9 cellular contexts compared by ENCODE assay signal in genomic region chr18:48319796-48320638, GRCh38.
DNase-seq lines count a peak whose midpoint lies in the region; ATAC-seq and TF ChIP-seq lines count a peak whose summit lies in the region.
"Had no signal": no experiment of that assay in that cellular context is flagged by ENCODE, and none has a peak within 500 bp of the region (broad histone marks: within the 10 kb centered on the region; RNA-seq: fewer than 3 reads in every experiment).

No MANE protein-coding gene starts in this region.

- no peak overlapping the region for H2BK20ac ChIP-seq in IMR-90 (ENCODE audit: low read depth, low read length)

- H2BK5ac ChIP-seq in IMR-90 (ENCODE audit: low read depth, low read length, poor library complexity, severe bottlenecking), result no peak overlapping the region

- H4K91ac ChIP-seq in IMR-90 (ENCODE audit: insufficient read depth, low read depth, low read length), result no peak overlapping the region; the same call in 1 of the 2 replicates

- H3K27ac ChIP-seq in IMR-90 (ENCODE audit: insufficient read depth, low read length) (no peak overlapping the region), suprapubic skin (no peak overlapping the region), neural progenitor cell (no peak overlapping the region)
- H3K27ac ChIP-seq: prostate gland had no signal

- no peak overlapping the region for H3K4ac ChIP-seq in IMR-90 (ENCODE audit: low read depth, low read length)

- H4K20me1 ChIP-seq in IMR-90 (ENCODE audit: insufficient read depth, low read length) (no peaks in the 10 kb centered on the region), neural progenitor cell (ENCODE audit: low read depth) (no peaks in the 10 kb centered on the region)

- H3K36me3 Mint-ChIP-seq in type B pancreatic cell, result no peaks in the 10 kb centered on the region
- H3K36me3 Mint-ChIP-seq in neural progenitor cell, result no peaks in the 10 kb centered on the region

- H3K4me3 Mint-ChIP-seq in type B pancreatic cell, result no peak overlapping the region
- H3K4me3 Mint-ChIP-seq in neural progenitor cell, result no peak overlapping the region

- no peaks in the 10 kb centered on the region for H3K9me3 Mint-ChIP-seq in type B pancreatic cell
- H3K9me3 Mint-ChIP-seq in neural progenitor cell, result no peaks in the 10 kb centered on the region

- no peak overlapping the region for H4K8ac ChIP-seq in IMR-90 (ENCODE audit: low read depth in 2 of 2, low read length in 2 of 2)

- H3K4me1 ChIP-seq in IMR-90 (ENCODE audit: control insufficient read depth, insufficient read depth, low read length) (no peaks in the 10 kb centered on the region), suprapubic skin (peaks cover 8% of the 10 kb centered on the region), neural progenitor cell (peaks cover under 1% of the 10 kb centered on the region)
- H3K4me1 ChIP-seq: prostate gland had no signal

- H3K27me3 ChIP-seq in IMR-90 (ENCODE audit: control insufficient read depth, insufficient read depth, low read length) (peaks cover 10% of the 10 kb centered on the region), suprapubic skin (no peaks in the 10 kb centered on the region), neural progenitor cell (no peaks in the 10 kb centered on the region)

- H3K9me1 ChIP-seq in IMR-90 (ENCODE audit: insufficient read depth, low read length), result no peaks in the 10 kb centered on the region

- POLR2A ChIA-PET in IMR-90 (lab: Charles Lee; ENCODE audit: unreplicated experiment), result no interaction called here

- no peak overlapping the region for H3K9ac ChIP-seq in IMR-90 (ENCODE audit: low read depth, low read length)
- H3K9ac ChIP-seq in neural progenitor cell, result no peak overlapping the region

- H2AFZ ChIP-seq in IMR-90 (replicated peaks; ENCODE audit: low read length, poor library complexity) (peak overlapping the region; percentile 48), neural progenitor cell (replicated peaks) (no peak overlapping the region)

- BruUV-seq in IMR-90 (replicated peaks; lab: Mats Ljungman, UMichigan), result no TSS peak

- no peaks in the 10 kb centered on the region for H3K9me3 ChIP-seq in IMR-90 (ENCODE audit: control insufficient read depth, insufficient read depth, low read length)
- H3K9me3 ChIP-seq in suprapubic skin, result no peaks in the 10 kb centered on the region
- H3K9me3 ChIP-seq in neural progenitor cell (ENCODE audit: low read depth), result no peaks in the 10 kb centered on the region
- H3K9me3 ChIP-seq: prostate gland had no signal

- peak overlapping the region; percentile 32 for H3K27ac Mint-ChIP-seq in type B pancreatic cell
- H3K27ac Mint-ChIP-seq in neural progenitor cell, result no peak overlapping the region

- TF ChIP-seq EP300 in suprapubic skin (IDR thresholded peaks at IDR 0.05), result no peak

- in situ Hi-C loops in IMR-90 (cut with MboI; ENCODE audit: low sequenced_read_pairs), result no loop called here

- H2AK9ac ChIP-seq in IMR-90 (replicated peaks; ENCODE audit: low read depth, low read length, poor library complexity), result peak overlapping the region; percentile 76

- no peaks in the 10 kb centered on the region for H3K79me1 ChIP-seq in IMR-90 (ENCODE audit: low read depth in 1 of 2, low read length in 2 of 2)

- no peaks in the 10 kb centered on the region for H3K79me2 ChIP-seq in neural progenitor cell (ENCODE audit: low read depth)

- no peak overlapping the region for H4K5ac ChIP-seq in IMR-90 (ENCODE audit: low read depth, low read length)

- peak; percentile 90 for ATAC-seq in IMR-90 (ENCODE audit: low read depth)
- ATAC-seq in GM21423 (IDR thresholded peaks at IDR 0.05; ENCODE audit: unreplicated experiment), result no peak

- H3K4me2 ChIP-seq in IMR-90 (ENCODE audit: low read depth, low read length) (no peak overlapping the region), neural progenitor cell (no peak overlapping the region)

- H3F3A ChIP-seq in neural progenitor cell (ENCODE audit: low read depth), result peaks cover 2% of the 10 kb centered on the region

- CTCF ChIA-PET in IMR-90 (lab: Yijun Ruan, JAX), result no interaction called here

- H3K4me3 ChIP-seq in IMR-90 (ENCODE audit: insufficient read depth, low read depth, low read length) (no peak overlapping the region), suprapubic skin (no peak overlapping the region), neural progenitor cell (no peak overlapping the region)
- H3K4me3 ChIP-seq: prostate gland had no signal

- no peaks in the 10 kb centered on the region for H3K36me3 ChIP-seq in IMR-90 (ENCODE audit: control insufficient read depth, insufficient read depth, low read length)
- no peaks in the 10 kb centered on the region for H3K36me3 ChIP-seq in suprapubic skin
- H3K36me3 ChIP-seq in neural progenitor cell, result no peaks in the 10 kb centered on the region
- H3K36me3 ChIP-seq: prostate gland had no signal

- TF ChIP-seq POLR2A in IMR-90 (IDR thresholded peaks at IDR 0.05; ENCODE audit: low read depth, low read length) (no peak), suprapubic skin (IDR thresholded peaks at IDR 0.05) (no peak)

- H3K18ac ChIP-seq in IMR-90 (ENCODE audit: low read depth, low read length), result no peak overlapping the region

- TF ChIP-seq CTCF in IMR-90 (conservative IDR thresholded peaks at IDR 0.05; ENCODE audit: low read depth, low read length) (no peak), type B pancreatic cell (conservative IDR thresholded peaks at IDR 0.05) (no peak), suprapubic skin (IDR thresholded peaks at IDR 0.05) (no peak), neural progenitor cell (IDR thresholded peaks at IDR 0.05) (no peak)

- H2AK5ac ChIP-seq in IMR-90 (ENCODE audit: low read depth, low read length), result no peak overlapping the region

- WGBS in IMR-90 (ENCODE audit: extremely low coverage in 2 of 2, insufficient read length in 1 of 2), 2 experiments, result 70% methylated on average over 6 of the region's 10 CpGs; no CpG with 5 or more reads in 1 of the 2 experiments
- 67% methylated on average over 10 of the region's 10 CpGs for WGBS in suprapubic skin

- H3K56ac ChIP-seq in IMR-90 (ENCODE audit: extremely low read depth, insufficient read depth, low read length), result no peak overlapping the region

- no peak overlapping the region for H3K14ac ChIP-seq in IMR-90 (replicated peaks; ENCODE audit: low read depth, low read length)

- dilution Hi-C loops in IMR-90 (cut with HindIII; ENCODE audit: low sequenced_read_pairs, unreplicated experiment), result no loop called here

- H3K23ac ChIP-seq in IMR-90 (ENCODE audit: low read depth, low read length), result no peak overlapping the region

- DNase-seq in IMR-90 (peak; percentile 35), RPMI7951 (ENCODE audit: low read depth) (peak; percentile 44), glomerular visceral epithelial cell (ENCODE audit: extremely low spot score) (peak; percentile 26), type B pancreatic cell (ENCODE audit: extremely low spot score, unreplicated experiment) (no peak), suprapubic skin (ENCODE audit: low spot score in 2 of 2) (no peak), neural progenitor cell (ENCODE audit: low spot score) (no peak)
- DNase-seq: NCI-H82 had no signal

- no peak overlapping the region for H2BK15ac ChIP-seq in IMR-90 (ENCODE audit: low read depth, low read length)

- no peak for TF ChIP-seq RAD21 in IMR-90 (IDR thresholded peaks at IDR 0.05; ENCODE audit: low read length)

- intact Hi-C loops in IMR-90 (cut with micrococcal nuclease), result no loop called here

- H3K4me1 Mint-ChIP-seq in type B pancreatic cell (ENCODE audit: unreplicated experiment) (peaks cover 17% of the 10 kb centered on the region), neural progenitor cell (peaks cover 27% of the 10 kb centered on the region)

- no peak overlapping the region for H2BK120ac ChIP-seq in IMR-90 (ENCODE audit: low read depth, low read length)

- H3K27me3 Mint-ChIP-seq in type B pancreatic cell, result peaks cover 5% of the 10 kb centered on the region
- no peaks in the 10 kb centered on the region for H3K27me3 Mint-ChIP-seq in neural progenitor cell (ENCODE audit: insufficient read depth, low read depth)

TF ChIP-seq in IMR-90, 13 proteins besides CTCF, POLR2A, EP300 and RAD21:
- TF ChIP-seq BHLHE40 (IDR thresholded peaks at IDR 0.05; ENCODE audit: low read depth, low read length) (no peak), NFE2L2 (IDR thresholded peaks at IDR 0.05; ENCODE audit: low read depth, low read length) (peak; percentile 40; the same call in 1 of the 2 replicates)

Comparison
In these comparisons a context has a peak if more than half of its experiments do, and no peak if none do; other contexts are left out.
1. DNase-seq: peak in IMR-90 (single experiment), RPMI7951 (single experiment) and glomerular visceral epithelial cell (single experiment); none in type B pancreatic cell (single experiment), suprapubic skin (0 of 2) and neural progenitor cell (single experiment).